ENCODE assay signal across 11 cellular contexts in the genomic region with DNA sequence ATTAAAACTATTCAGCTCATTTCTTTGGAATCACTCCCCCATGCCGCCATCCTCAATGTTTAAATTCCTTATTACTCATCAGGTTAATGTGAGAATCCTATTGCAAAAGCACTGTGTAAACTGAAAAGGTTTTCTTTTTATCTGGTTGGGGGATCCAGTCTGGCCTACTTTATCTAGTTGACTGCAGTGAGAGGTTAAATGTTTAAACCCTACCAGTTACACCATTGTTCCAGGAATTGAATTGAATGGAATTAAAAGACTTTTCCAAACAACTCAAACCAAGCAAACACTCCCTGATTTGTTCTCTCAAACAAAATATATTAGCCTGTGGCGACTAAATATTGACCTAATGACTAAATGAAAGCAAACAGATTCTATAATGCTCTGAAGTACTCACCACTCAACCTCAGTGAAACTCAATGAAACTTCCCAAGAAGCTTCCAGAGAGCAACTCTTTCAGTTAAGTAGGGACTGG.
A peak's percentile ranks its signal among the peaks of the same experiment; 100 is the strongest.
DNase-seq lines count a peak whose midpoint lies in the region; ATAC-seq and TF ChIP-seq lines count a peak whose summit lies in the region.
"Had no signal": no experiment of that assay in that cellular context is flagged by ENCODE, and none has a peak within 500 bp of the region (broad histone marks: within the 10 kb centered on the region; RNA-seq: fewer than 3 reads in every experiment).

No MANE protein-coding gene starts in this region.

- DNase-seq in AG04449 (ENCODE audit: low read depth, low spot score) (peak; percentile 64), LHCN-M2 (ENCODE audit: low read depth) (peak; percentile 48), astrocyte of the hippocampus (ENCODE audit: low read depth, low spot score) (peak; percentile 58), left lung (no peak), mesenteric fat pad (ENCODE audit: low spot score) (no peak)
- DNase-seq in activated CD4-positive, CD25-positive, alpha-beta regulatory T cell (lab: John Stamatoyannopoulos, UW), result no peak
- no peak for DNase-seq in activated CD4-positive, alpha-beta T cell treated with anti-CD3 and anti-CD28 coated beads, Interleukin-2, amount 50 U/mL, for 1 hour
- DNase-seq: hippocampal formation, NCI-H187 had no signal

- H3K4me1 ChIP-seq in left lung, result peaks cover 0 to 14% of the 10 kb centered on the region in 2 donors

- no peak for TF ChIP-seq CTCF in AG04449 (IDR thresholded peaks at IDR 0.05; ENCODE audit: insufficient read depth, low read length, missing control alignments)
- TF ChIP-seq CTCF in left lung (IDR thresholded peaks at IDR 0.05), result no peak

- intact Hi-C loops in left lung (cut with DNase I), result no loop called here

- no peaks in the 10 kb centered on the region for H3K27me3 ChIP-seq in left lung
- H3K27me3 ChIP-seq: BLaER1 treated with 17β-estradiol and CSF1 and Interleukin-3, amounts not matched to agents 10 nM and 100 nM had no signal

- H3K4me3 ChIP-seq in AG04449 (ENCODE audit: low read depth, low read length) (no peak overlapping the region), left lung (no peak overlapping the region)
- H3K4me3 ChIP-seq: BLaER1 treated with 17β-estradiol and CSF1 and Interleukin-3, amounts not matched to agents 10 nM and 100 nM had no signal

- CTCF ChIA-PET in AG04449 (lab: Yijun Ruan, JAX), result interaction anchor here (0.6 to 1.4 kb wide), 3 partner anchors 9 to 18 kb away, joined by 3 read pairs; no protein-coding TSS in a partner anchor

- POLR2A ChIA-PET in AG04449 (lab: Yijun Ruan, JAX), result interaction anchor here (0.6 kb wide), 1 partner anchor 15 kb away, joined by 3 read pairs; no protein-coding TSS in a partner anchor

- peak; percentile 76 for ATAC-seq in left lung
- no peak for ATAC-seq in GM18502 (IDR thresholded peaks at IDR 0.05; ENCODE audit: poor library complexity, unreplicated experiment)

- no peaks in the 10 kb centered on the region for H3K9me3 ChIP-seq in left lung
- H3K9me3 ChIP-seq: BLaER1 treated with 17β-estradiol and CSF1 and Interleukin-3, amounts not matched to agents 10 nM and 100 nM had no signal

- peak overlapping the region; percentile 51 to 79 for H3K27ac ChIP-seq in left lung
- H3K27ac ChIP-seq: BLaER1 treated with 17β-estradiol and CSF1 and Interleukin-3, amounts not matched to agents 10 nM and 100 nM had no signal

- no peaks in the 10 kb centered on the region for H3K36me3 ChIP-seq in left lung
- H3K36me3 ChIP-seq: BLaER1 treated with 17β-estradiol and CSF1 and Interleukin-3, amounts not matched to agents 10 nM and 100 nM had no signal

Comparison
In these comparisons a context has a peak if more than half of its experiments do, and no peak if none do; other contexts are left out.
1. DNase-seq: peak in AG04449 (single experiment), LHCN-M2 (single experiment) and astrocyte of the hippocampus (single experiment); none in left lung (0 of 2), mesenteric fat pad (single experiment), activated CD4-positive, CD25-positive, alpha-beta regulatory T cell (0 of 4) and activated CD4-positive, alpha-beta T cell treated with anti-CD3 and anti-CD28 coated beads, Interleukin-2, amount 50 U/mL, for 1 hour (single experiment).